ENCODE assay signal across 14 cellular contexts in genomic region chr1:201095581-201096531, GRCh38. TPM values are rescaled to one million over a fixed set of nuclear protein-coding genes. Genes with fewer than 3 reads are reported as not detected.
A peak's percentile ranks its signal among the peaks of the same experiment; 100 is the strongest.
DNase-seq lines count a peak whose midpoint lies in the region; ATAC-seq and TF ChIP-seq lines count a peak whose summit lies in the region.
"Had no signal": no experiment of that assay in that cellular context is flagged by ENCODE, and none has a peak within 500 bp of the region (broad histone marks: within the 10 kb centered on the region; RNA-seq: fewer than 3 reads in every experiment).

No MANE protein-coding gene starts in this region.

- no peaks in the 10 kb centered on the region for H3K4me1 ChIP-seq in osteoblast (ENCODE audit: insufficient read depth, low read length)
- H3K4me1 ChIP-seq: upper lobe of right lung had no signal

- TF ChIP-seq CTCF in nephron (IDR thresholded peaks at IDR 0.05; ENCODE audit: unreplicated experiment in 3 of 3) (no peak), osteoblast (IDR thresholded peaks at IDR 0.05; ENCODE audit: extremely low read depth, low read depth, low read length) (no peak)

- H3K36me3 ChIP-seq in osteoblast (ENCODE audit: insufficient read depth, low read length) = no peaks in the 10 kb centered on the region
- H3K36me3 ChIP-seq: upper lobe of right lung had no signal

- H3K9me3 Mint-ChIP-seq in nephron = no peaks in the 10 kb centered on the region
- H3K9me3 Mint-ChIP-seq: memory B cell had no signal

- peak; percentile 6 for DNase-seq in DMS79 (lab: John Stamatoyannopoulos, UW)
- DNase-seq in astrocyte of the hippocampus (ENCODE audit: low read depth, low spot score) = peak; percentile 16
- DNase-seq in osteoblast (ENCODE audit: insufficient read length, low spot score, missing footprints) = no peak
- DNase-seq in NCI-H510A treated with DMSO at 0.1 percent for 48 hours (lab: John Stamatoyannopoulos, UW) = no peak
- no peak for DNase-seq in dermis blood vessel endothelial cell
- DNase-seq: activated CD4-positive, alpha-beta T cell treated with anti-CD3 and anti-CD28 coated beads, Interleukin-2, amount 50 U/mL, for 4 hours; NCI-H446 treated with DMSO at 0.1 percent for 48 hours; upper lobe of right lung had no signal

- H3K36me3 Mint-ChIP-seq in nephron (ENCODE audit: low read depth) = no peaks in the 10 kb centered on the region
- H3K36me3 Mint-ChIP-seq: memory B cell had no signal

- no peaks in the 10 kb centered on the region for H3K79me2 ChIP-seq in osteoblast (ENCODE audit: insufficient read depth, low read length)

- peak; percentile 38 for ATAC-seq in HG03521 (IDR thresholded peaks at IDR 0.05; ENCODE audit: unreplicated experiment)
- ATAC-seq in GM19467 (IDR thresholded peaks at IDR 0.05; ENCODE audit: unreplicated experiment) = no peak
- ATAC-seq: upper lobe of right lung had no signal

- H3K27me3 Mint-ChIP-seq in nephron (ENCODE audit: low read depth) = peaks cover 5% of the 10 kb centered on the region

- no peaks in the 10 kb centered on the region for H4K20me1 ChIP-seq in osteoblast (ENCODE audit: insufficient read depth, low read length)

- peaks cover 90% of the 10 kb centered on the region for H3K4me1 Mint-ChIP-seq in nephron
- H3K4me1 Mint-ChIP-seq: memory B cell had no signal

- H3K27ac Mint-ChIP-seq in nephron = peak overlapping the region; percentile 82 to 89 (median 84)
- H3K27ac Mint-ChIP-seq: memory B cell had no signal

- no peak overlapping the region for H3K4me3 Mint-ChIP-seq in nephron
- H3K4me3 Mint-ChIP-seq: memory B cell had no signal

- H3K27ac ChIP-seq in osteoblast (ENCODE audit: low read depth, low read length) = no peak overlapping the region
- H3K27ac ChIP-seq: HL-60, upper lobe of right lung had no signal

- no peak overlapping the region for H3K4me3 ChIP-seq in osteoblast (ENCODE audit: insufficient read depth, low read length)
- H3K4me3 ChIP-seq: upper lobe of right lung had no signal

- H3K4me2 ChIP-seq in osteoblast (ENCODE audit: insufficient read depth, low read length) = no peak overlapping the region

- peaks cover 22% of the 10 kb centered on the region for H3K27me3 ChIP-seq in osteoblast (ENCODE audit: insufficient read depth, low read length)
- H3K27me3 ChIP-seq: upper lobe of right lung had no signal

- no peaks in the 10 kb centered on the region for H3K9me3 ChIP-seq in osteoblast (ENCODE audit: low read depth, low read length)
- H3K9me3 ChIP-seq: upper lobe of right lung had no signal

- no peak overlapping the region for H2AFZ ChIP-seq in osteoblast (ENCODE audit: low read length)

RNA-seq across cellular contexts. Expression of gene CACNA1S, which starts 16.4 kb away (rescaled TPM):
- total RNA-seq in osteoblast (not detected in 2 replicates), dermis blood vessel endothelial cell (not detected in 2 replicates)
- total RNA-seq: H1 had no signal

RNA-seq across cellular contexts. Expression of gene ASCL5, which starts 31.1 kb away (rescaled TPM):
- total RNA-seq in osteoblast = not detected in 2 replicates
- not detected in 2 replicates for total RNA-seq in dermis blood vessel endothelial cell

RNA-seq across cellular contexts. Expression of gene TMEM9, which starts 58.4 kb away (rescaled TPM):
- total RNA-seq in osteoblast (38.9 and 45.6 TPM in 2 replicates), dermis blood vessel endothelial cell (47.3 and 62.3 TPM in 2 replicates)

Comparison
In these comparisons a context has a peak if more than half of its experiments do, and no peak if none do; other contexts are left out.
1. DNase-seq: peak in DMS79 (single experiment) and astrocyte of the hippocampus (single experiment); none in osteoblast (single experiment), NCI-H510A treated with DMSO at 0.1 percent for 48 hours (single experiment) and dermis blood vessel endothelial cell (single experiment).